In the genomic region with DNA sequence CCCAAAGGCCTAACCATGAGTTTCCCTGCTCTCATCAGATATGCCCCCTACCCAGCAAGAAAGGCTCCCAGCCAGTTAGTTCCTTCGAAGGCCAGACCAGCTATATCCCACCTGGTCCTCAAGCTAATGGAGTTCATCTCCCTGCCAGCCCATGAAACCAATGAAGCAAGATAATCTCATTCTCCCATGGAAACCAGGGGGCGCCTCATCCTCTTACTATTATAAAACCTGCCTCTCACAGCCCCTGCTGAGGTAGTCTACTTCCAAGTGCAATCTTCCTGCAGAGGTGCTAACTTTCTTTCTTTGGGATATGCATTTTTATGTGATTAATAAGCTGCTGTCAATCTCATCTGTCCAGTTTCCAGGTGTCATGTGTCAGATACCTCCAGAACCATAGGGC, we compare ENCODE assay signal across 22 cellular contexts.
"Had no signal": no experiment of that assay in that cellular context is flagged by ENCODE, and none has a peak within 500 bp of the region (broad histone marks: within the 10 kb centered on the region; RNA-seq: fewer than 3 reads in every experiment).

No MANE protein-coding gene starts in this region.

- H3K36me3 ChIP-seq: SJSA1 had no signal

- H3K27ac ChIP-seq: HL-60, KMS-11, RWPE1, SJSA1, SK-N-MC had no signal

- H3K27me3 ChIP-seq: SJSA1 had no signal

- ATAC-seq: K562, Panc1, PC-3 had no signal

- H3K4me2 ChIP-seq: KMS-11 had no signal

- H3K4me1 ChIP-seq: SJSA1 had no signal

- H3K27ac Mint-ChIP-seq: IgD-negative memory B cell had no signal

- H3K4me3 ChIP-seq: K562, SJSA1, SK-N-MC had no signal

- DNase-seq: Kasumi-1, MM.1S, NCI-H1092 treated with DMSO at 0.1 percent for 48 hours, NCI-H1436, NCI-H187, NCI-H2029, NCI-H2081 treated with DMSO at 0.1 percent for 48 hours, NCI-H2171, NCI-H226, NCI-H446, NCI-H510A treated with DMSO at 0.1 percent for 48 hours, NCI-H526, PC-3, SHP77 had no signal

- H3K4me1 Mint-ChIP-seq: IgD-negative memory B cell had no signal

- H3K9ac ChIP-seq: KMS-11 had no signal
